ENCODE assay signal across 16 cellular contexts in the genomic region with DNA sequence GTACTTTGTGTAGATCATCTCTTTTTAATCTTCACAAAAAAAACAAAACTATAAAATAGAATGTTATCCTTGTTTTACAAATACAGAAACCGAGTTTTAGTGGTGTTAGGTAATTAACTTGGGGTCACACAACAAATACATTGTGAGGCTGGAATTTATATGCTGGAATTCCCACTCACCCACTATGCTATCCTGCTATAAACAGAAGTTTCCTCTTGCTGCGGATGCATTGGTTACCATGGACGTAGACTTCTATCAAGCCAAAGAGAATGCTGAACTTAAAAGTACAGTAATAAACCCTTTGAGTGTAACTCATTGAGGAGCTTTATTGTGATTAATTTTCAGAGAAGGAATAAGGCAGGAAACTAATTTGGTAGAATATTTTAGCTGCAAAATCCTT. TPM values are rescaled to one million over a fixed set of nuclear protein-coding genes. Genes with fewer than 3 reads are reported as not detected.
DNase-seq lines count a peak whose midpoint lies in the region; ATAC-seq and TF ChIP-seq lines count a peak whose summit lies in the region.
"Had no signal": no experiment of that assay in that cellular context is flagged by ENCODE, and none has a peak within 500 bp of the region (broad histone marks: within the 10 kb centered on the region; RNA-seq: fewer than 3 reads in every experiment).

No MANE protein-coding gene starts in this region.

- H3K36me3 ChIP-seq in HUES6 (ENCODE audit: control insufficient read depth, insufficient read depth, low read length) (no peaks in the 10 kb centered on the region), endodermal cell (ENCODE audit: control insufficient read depth, insufficient read depth, low read length) (peaks cover 16% of the 10 kb centered on the region)
- H3K36me3 ChIP-seq: colonic mucosa had no signal

- H3K27me3 Mint-ChIP-seq in endodermal cell (ENCODE audit: insufficient read depth) = no peaks in the 10 kb centered on the region
- H3K27me3 Mint-ChIP-seq: CD4-positive, CD25-positive, alpha-beta regulatory T cell had no signal

- no peaks in the 10 kb centered on the region for H3K9me3 Mint-ChIP-seq in endodermal cell
- H3K9me3 Mint-ChIP-seq: CD4-positive, CD25-positive, alpha-beta regulatory T cell had no signal

- peaks cover 9% of the 10 kb centered on the region for H3K36me3 Mint-ChIP-seq in endodermal cell (ENCODE audit: low read depth)

- H3K27me3 ChIP-seq in HUES6 (ENCODE audit: control insufficient read depth, insufficient read depth, low read length) (no peaks in the 10 kb centered on the region), endodermal cell (ENCODE audit: control insufficient read depth, insufficient read depth, low read length, poor library complexity, severe bottlenecking) (no peaks in the 10 kb centered on the region)
- H3K27me3 ChIP-seq: colonic mucosa, hepatocyte had no signal

- ATAC-seq in GM21360 (IDR thresholded peaks at IDR 0.05; ENCODE audit: unreplicated experiment) = peak; percentile 13

- WGBS in endodermal cell (ENCODE audit: insufficient coverage in 1 of 2, insufficient read length in 1 of 2), 2 experiments = 98 to 100% methylated on average over 2 of the region's 3 CpGs

- H3K4me1 Mint-ChIP-seq in endodermal cell = peaks cover 6% of the 10 kb centered on the region

- H3K9me3 ChIP-seq in HUES6 (ENCODE audit: control insufficient read depth, insufficient read depth, low read depth, low read length) = no peaks in the 10 kb centered on the region
- H3K9me3 ChIP-seq in endodermal cell (ENCODE audit: control insufficient read depth, low read length) = no peaks in the 10 kb centered on the region
- H3K9me3 ChIP-seq: colonic mucosa, SK-N-SH had no signal

- H3K4me3 Mint-ChIP-seq in endodermal cell = no peak overlapping the region
- H3K4me3 Mint-ChIP-seq: CD4-positive, CD25-positive, alpha-beta regulatory T cell had no signal

- H3K4me3 ChIP-seq in HUES6 (ENCODE audit: low read depth, low read length) (no peak overlapping the region), endodermal cell (ENCODE audit: low read length) (no peak overlapping the region)
- H3K4me3 ChIP-seq: colonic mucosa, hepatocyte had no signal

- no peak overlapping the region for H3K27ac Mint-ChIP-seq in endodermal cell
- H3K27ac Mint-ChIP-seq: CD4-positive, CD25-positive, alpha-beta regulatory T cell had no signal

- in situ Hi-C loops in GM13977 (cut with MboI; ENCODE audit: low pct_unique_long_range_greater_than_20kb, low sequenced_read_pairs, unreplicated experiment) = no loop called here

- TF ChIP-seq CTCF in GM13977 (IDR thresholded peaks at IDR 0.05; ENCODE audit: extremely low read depth, insufficient read depth, missing control alignments) (no peak), endodermal cell (conservative IDR thresholded peaks at IDR 0.05) (no peak)

- peak; percentile 41 for DNase-seq in kidney glomerular epithelial cell (lab: John Stamatoyannopoulos, UW)
- no peak for DNase-seq in GM13977 (ENCODE audit: low spot score)
- DNase-seq in stimulated activated CD4-positive, alpha-beta T cell treated with anti-CD3 and anti-CD28 coated beads, Interleukin-4, amount 100 ng/mL, for 4 hours = no peak
- no peak for DNase-seq in T-helper 1 cell
- DNase-seq in endodermal cell = no peak
- DNase-seq: activated effector memory CD4-positive, alpha-beta T cell treated with anti-CD3 and anti-CD28 coated beads, Interleukin-2, amount 50 U/mL, for 16 hours; CD4-positive, CD25-positive, alpha-beta regulatory T cell; colonic mucosa; H7; NCI-H1092 treated with DMSO at 0.1 percent for 48 hours; NCI-H345; SK-N-SH; stimulated activated CD4-positive, alpha-beta T cell treated with anti-CD3 and anti-CD28 coated beads, Interleukin-1b, Interleukin-23, amount 100 ng/mL, for 48 hours had no signal

- H3K4me1 ChIP-seq in HUES6 (ENCODE audit: control insufficient read depth, insufficient read depth, low read length) = peaks cover 14% of the 10 kb centered on the region; the same call in 1 of the 2 replicates
- H3K4me1 ChIP-seq in endodermal cell (ENCODE audit: control insufficient read depth, insufficient read depth, low read length) = peaks cover 2% of the 10 kb centered on the region

- H3K9ac ChIP-seq in HUES6 (ENCODE audit: low read length) (no peak overlapping the region), endodermal cell (ENCODE audit: extremely low read depth, low read length, poor library complexity, severe bottlenecking) (no peak overlapping the region)
- H3K9ac ChIP-seq: SK-N-SH had no signal

- H3K27ac ChIP-seq in HUES6 (ENCODE audit: low read depth, low read length) (peak overlapping the region; percentile 1; the same call in 1 of the 2 replicates), endodermal cell (ENCODE audit: low read depth, low read length) (no peak overlapping the region)
- H3K27ac ChIP-seq: colonic mucosa, hepatocyte had no signal

RNA-seq across cellular contexts. Expression of a gene that starts 9.2 kb away (rescaled TPM):
- total RNA-seq in endodermal cell = 10 to 100 TPM; 62.0 to 68.8 TPM
- polyA plus RNA-seq in endodermal cell (2013, experiment 1 of 2) = 41.7 TPM
- 38.7 TPM for polyA plus RNA-seq in endodermal cell (2013, experiment 2 of 2)

RNA-seq across cellular contexts. Expression of a gene that starts 13.7 kb away (rescaled TPM):
- 10 to 100 TPM; 42.1 to 46.2 TPM for total RNA-seq in endodermal cell
- 30.1 TPM for polyA plus RNA-seq in endodermal cell (2013, experiment 1 of 2)
- polyA plus RNA-seq in endodermal cell (2013, experiment 2 of 2) = 28.6 TPM

RNA-seq across cellular contexts. Expression of a gene that starts 44.0 kb away (rescaled TPM):
- total RNA-seq in endodermal cell = 10 to 100 TPM; 14.6 to 19.3 TPM
- 20.3 TPM for polyA plus RNA-seq in endodermal cell (2013, experiment 1 of 2)
- polyA plus RNA-seq in endodermal cell (2013, experiment 2 of 2) = 18.0 TPM

RNA-seq across cellular contexts. Expression of a gene that starts 44.0 kb away (rescaled TPM):
- total RNA-seq in endodermal cell = 10 to 100 TPM; 32.9 to 34.4 TPM
- polyA plus RNA-seq in endodermal cell (2013, experiment 1 of 2) = 31.8 TPM
- 30.8 TPM for polyA plus RNA-seq in endodermal cell (2013, experiment 2 of 2)
